8 cellular contexts compared by ENCODE assay signal in the genomic region with DNA sequence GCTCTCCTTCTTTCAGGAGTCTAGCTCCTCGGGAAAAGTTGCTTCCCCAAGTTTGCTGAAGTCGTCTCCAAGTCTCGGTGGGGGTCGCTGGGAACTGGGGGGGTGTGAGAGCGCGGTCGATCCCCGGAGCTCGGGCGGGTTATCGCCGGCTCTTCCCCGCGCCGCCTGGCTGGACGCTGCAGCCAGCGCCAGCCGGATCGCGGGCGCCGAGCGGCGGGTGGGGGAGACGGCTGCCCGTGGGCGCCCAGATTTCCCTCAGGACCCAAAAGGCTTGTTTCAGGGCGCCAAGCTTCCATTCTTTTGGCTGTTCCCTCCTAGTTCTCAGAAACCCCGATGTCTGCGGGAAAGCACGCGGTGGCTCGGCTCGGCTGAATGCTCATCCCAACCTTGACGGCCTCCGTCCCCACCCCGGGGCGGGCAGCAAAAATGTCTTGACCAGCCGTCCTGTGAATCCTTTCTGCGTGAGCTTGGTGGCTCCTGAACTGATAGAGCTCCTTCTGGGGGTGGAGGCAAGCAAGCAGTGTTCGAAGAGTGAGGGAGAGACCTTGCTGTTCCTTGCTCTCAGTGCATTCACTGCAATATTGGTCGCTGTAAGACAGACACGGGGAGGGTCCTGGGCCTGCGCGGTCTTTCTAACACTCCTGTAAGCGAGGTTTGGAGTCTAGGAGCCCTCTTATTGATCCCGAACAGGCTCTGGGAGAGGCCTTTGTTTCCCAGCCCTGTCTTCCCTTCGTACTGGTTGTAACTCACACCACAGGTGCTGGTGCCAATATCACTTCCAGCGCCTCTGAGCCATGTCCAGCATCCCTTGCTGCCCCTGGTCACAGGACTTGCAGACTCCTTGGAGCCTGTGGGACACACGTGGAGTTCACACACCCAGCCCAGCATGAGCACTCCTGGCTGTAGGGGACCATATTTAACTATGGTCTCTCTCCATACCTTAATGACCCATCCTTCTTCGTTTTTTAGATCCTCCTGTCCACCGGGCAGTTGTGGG. TPM values are rescaled to one million over a fixed set of nuclear protein-coding genes. Genes with fewer than 3 reads are reported as not detected.
DNase-seq lines count a peak whose midpoint lies in the region; ATAC-seq, FAIRE-seq and TF ChIP-seq lines count a peak whose summit lies in the region.
"Had no signal": no experiment of that assay in that cellular context is flagged by ENCODE, and none has a peak within 500 bp of the region (broad histone marks: within the 10 kb centered on the region; RNA-seq: fewer than 3 reads in every experiment).

No MANE protein-coding gene starts in this region.

- no TSS peak for BruUV-seq in endothelial cell of umbilical vein (replicated peaks; lab: Mats Ljungman, UMichigan)

- H3K4me2 ChIP-seq in endothelial cell of umbilical vein (ENCODE audit: insufficient read depth, low read length), result peak overlapping the region; percentile 82

- H3K9ac ChIP-seq in endothelial cell of umbilical vein (replicated peaks; ENCODE audit: extremely low read depth, insufficient read depth, low read length), result peak overlapping the region; percentile 94

- CTCF ChIA-PET in endothelial cell of umbilical vein (lab: Charles Lee), result interaction anchor here (0.9 to 6.6 kb wide), 17 partner anchors 15 to 200 kb away, joined by 3 to 90 read pairs (median 5); no protein-coding TSS in a partner anchor

- DNase-seq in GM13977 (ENCODE audit: low spot score) (peak; percentile 45), RWPE2 (ENCODE audit: low spot score) (no peak), endothelial cell of umbilical vein (ENCODE audit: low read depth, low spot score) (peak; percentile 48), myocyte (ENCODE audit: low read depth) (peak; percentile 55), germinal center (ENCODE audit: low spot score) (no peak), DMS153 (lab: John Stamatoyannopoulos, UW) (no peak)

- H3K36me3 ChIP-seq in RWPE2 (ENCODE audit: low read depth) (peaks cover 47% of the 10 kb centered on the region), endothelial cell of umbilical vein (ENCODE audit: control insufficient read depth in 2 of 2, extremely low read depth in 1 of 2, insufficient read depth in 2 of 2, low read length in 2 of 2) (peaks cover 2 to 19% of the 10 kb centered on the region in 2 experiments)

- peaks cover 16% of the 10 kb centered on the region for H3K27me3 ChIP-seq in RWPE2 (ENCODE audit: insufficient read depth, poor library complexity, severe bottlenecking)
- H3K27me3 ChIP-seq in endothelial cell of umbilical vein (ENCODE audit: control insufficient read depth in 2 of 2, insufficient read depth in 2 of 2, low read length in 2 of 2), result peaks cover 0 to 2% of the 10 kb centered on the region in 2 experiments

- ATAC-seq in RWPE2 (ENCODE audit: low read depth) (peak; percentile 16), GM18909 (IDR thresholded peaks at IDR 0.05; ENCODE audit: poor library complexity, unreplicated experiment) (no peak)

- intact Hi-C loops in endothelial cell of umbilical vein (cut with micrococcal nuclease), result loop anchor here (1.0 to 2.0 kb wide), 3 partner anchors 19 to 118 kb away; no protein-coding TSS in a partner anchor

- no peaks in the 10 kb centered on the region for H4K20me1 ChIP-seq in endothelial cell of umbilical vein (replicated peaks; ENCODE audit: control insufficient read depth, extremely low read depth, insufficient read depth, low read length)

- H3K4me3 ChIP-seq in RWPE2 (ENCODE audit: severe bottlenecking) (peak overlapping the region; percentile 68), endothelial cell of umbilical vein (replicated peaks in 1 of 3; ENCODE audit: insufficient read depth in 1 of 3, low read depth in 1 of 3, low read length in 3 of 3) (peak overlapping the region; percentile 86 to 90 (median 87))

- dilution Hi-C loops in endothelial cell of umbilical vein (cut with MboI; ENCODE audit: extremely low pct_ligation_motif_present, low sequenced_read_pairs), result no loop called here

- H3K9me1 ChIP-seq in endothelial cell of umbilical vein (replicated peaks; ENCODE audit: control insufficient read depth, extremely low read depth, insufficient read depth, low read length), result no peaks in the 10 kb centered on the region

- TF ChIP-seq CTCF in GM13977 (IDR thresholded peaks at IDR 0.05; ENCODE audit: extremely low read depth, insufficient read depth, missing control alignments), result no peak
- TF ChIP-seq CTCF in RWPE2 (IDR thresholded peaks at IDR 0.05; ENCODE audit: poor library complexity, severe bottlenecking), result no peak
- TF ChIP-seq CTCF in endothelial cell of umbilical vein (IDR thresholded peaks at IDR 0.05; ENCODE audit: extremely low read depth in 1 of 2, insufficient read depth in 1 of 2, low read depth in 1 of 2, low read length in 2 of 2), result no peak

- POLR2A ChIA-PET in endothelial cell of umbilical vein (lab: Charles Lee), result interaction anchor here (1.1 to 1.2 kb wide), 2 partner anchors 16 to 105 kb away, joined by 3 read pairs; no protein-coding TSS in a partner anchor

- H3K4me1 ChIP-seq in RWPE2 (ENCODE audit: insufficient read depth, poor library complexity, severe bottlenecking), result peaks cover 3% of the 10 kb centered on the region
- H3K4me1 ChIP-seq in endothelial cell of umbilical vein (ENCODE audit: control insufficient read depth, extremely low read depth, insufficient read depth, low read length), result peaks cover 8% of the 10 kb centered on the region

- in situ Hi-C loops in GM13977 (cut with MboI; ENCODE audit: low pct_unique_long_range_greater_than_20kb, low sequenced_read_pairs, unreplicated experiment), result no loop called here

- TF ChIP-seq POLR2A in endothelial cell of umbilical vein (IDR thresholded peaks at IDR 0.05; ENCODE audit: low read depth, low read length), result no peak

- H2AFZ ChIP-seq in endothelial cell of umbilical vein (ENCODE audit: low read depth, low read length), result peak overlapping the region; percentile 75

- FAIRE-seq in endothelial cell of umbilical vein (lab: Jason Lieb, UNC), result peak; percentile 56

- peaks cover 6% of the 10 kb centered on the region for H3K79me2 ChIP-seq in endothelial cell of umbilical vein (ENCODE audit: control insufficient read depth, insufficient read depth, low read length)

- no peaks in the 10 kb centered on the region for H3K9me3 ChIP-seq in RWPE2 (ENCODE audit: severe bottlenecking)
- H3K9me3 ChIP-seq in endothelial cell of umbilical vein (replicated peaks; ENCODE audit: control insufficient read depth, insufficient read depth, low read length), result no peaks in the 10 kb centered on the region

- H3K27ac ChIP-seq in RWPE2 (ENCODE audit: poor library complexity, severe bottlenecking) (peak overlapping the region; percentile 49), endothelial cell of umbilical vein (ENCODE audit: insufficient read depth, low read depth, low read length) (peak overlapping the region; percentile 78)

TF ChIP-seq in endothelial cell of umbilical vein, 7 proteins besides CTCF, POLR2A, EP300 and RAD21:
- TF ChIP-seq EZH2 (IDR thresholded peaks at IDR 0.05; ENCODE audit: borderline replicate concordance, low read depth, low read length, severe bottlenecking) (no peak), JUN (IDR thresholded peaks at IDR 0.05; ENCODE audit: borderline replicate concordance, insufficient read depth, insufficient read length, low read depth) (no peak), MYC (IDR thresholded peaks at IDR 0.05; ENCODE audit: low read depth, low read length) (no peak), GATA2 (IDR thresholded peaks at IDR 0.05; ENCODE audit: insufficient read depth, insufficient read length, low read depth, low read length) (no peak), FOS (IDR thresholded peaks at IDR 0.05; ENCODE audit: borderline replicate concordance, insufficient read depth, low read length) (no peak), POLR2AphosphoS5 (IDR thresholded peaks at IDR 0.05; ENCODE audit: insufficient read depth, low read depth, low read length) (no peak)
- TF ChIP-seq, protein P1, sequence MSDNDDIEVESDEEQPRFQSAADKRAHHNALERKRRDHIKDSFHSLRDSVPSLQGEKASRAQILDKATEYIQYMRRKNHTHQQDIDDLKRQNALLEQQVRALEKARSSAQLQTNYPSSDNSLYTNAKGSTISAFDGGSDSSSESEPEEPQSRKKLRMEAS (IDR thresholded peaks at IDR 0.05; ENCODE audit: insufficient read depth, insufficient read length), result no peak

RNA-seq across cellular contexts. Expression of a gene that starts 1.8 kb away (rescaled TPM):
- total RNA-seq in endothelial cell of umbilical vein (19.5 and 20.3 TPM in 2 replicates), myocyte (0.53 and 0.78 TPM in 2 replicates)
- 9.8 and 16.7 TPM in 2 replicates for polyA plus RNA-seq in endothelial cell of umbilical vein
- 6.6 and 8.0 TPM in 2 replicates for polyA plus RNA-seq in endothelial cell of umbilical vein (2011; cell fraction: cytosol; rRNA removed)
- polyA plus RNA-seq in endothelial cell of umbilical vein (2011; cell fraction: nucleus; rRNA removed), result 25.1 and 34.1 TPM in 2 replicates
- 2.9 and 8.0 TPM in 2 replicates for polyA plus RNA-seq in endothelial cell of umbilical vein (2012)
- 63.9 and 64.1 TPM in 2 replicates for polyA minus RNA-seq in endothelial cell of umbilical vein
- polyA minus RNA-seq in endothelial cell of umbilical vein (2011; cell fraction: cytosol; rRNA and poly(A)+ RNA removed), result not detected
- polyA minus RNA-seq in endothelial cell of umbilical vein (2011; cell fraction: nucleus; rRNA and poly(A)+ RNA removed), result 48.0 and 80.7 TPM in 2 replicates
- not detected for polyA plus RNA-seq in myocyte (2012)
- total RNA-seq: SK-MEL-5 had no signal

Comparison
In these comparisons a context has a peak if more than half of its experiments do, and no peak if none do; other contexts are left out.
1. DNase-seq: peak in GM13977 (single experiment), endothelial cell of umbilical vein (single experiment) and myocyte (single experiment); none in RWPE2 (single experiment), germinal center (single experiment) and DMS153 (single experiment).
2. RNA of a gene that starts 1.8 kb away (total RNA-seq): 19.5 to 20.3 TPM in endothelial cell of umbilical vein; 0.53 to 0.78 TPM in myocyte; every median in the first group is over 10 times any median in the second.